1 cellular context compared by ENCODE assay signal in genomic region chr15:29674661-29675533, GRCh38.
A peak's percentile ranks its signal among the peaks of the same experiment; 100 is the strongest.
TF ChIP-seq lines count a peak whose summit lies in the region.

No MANE protein-coding gene starts in this region.

TF ChIP-seq in HepG2, 621 proteins besides CTCF, POLR2A, EP300 and RAD21 (continued from another document and continues in another):
- no peak for TF ChIP-seq STAT6 (CRISPR knock-in tag; IDR thresholded peaks at IDR 0.05; ENCODE audit: borderline replicate concordance)
- no peak for TF ChIP-seq REL (CRISPR knock-in tag; conservative IDR thresholded peaks at IDR 0.05)
- TF ChIP-seq BCL6 (CRISPR knock-in tag; IDR thresholded peaks at IDR 0.05), result no peak
- no peak for TF ChIP-seq LCORL (IDR thresholded peaks at IDR 0.05)
- peak; percentile 65; the same call in 1 of the 2 replicates for TF ChIP-seq LCORL (CRISPR knock-in tag; IDR thresholded peaks at IDR 0.05)
- TF ChIP-seq GATAD2A (CRISPR knock-in tag; IDR thresholded peaks at IDR 0.05), result no peak
- 0 out of 2 replicates have a peak, but pooled peaks have one; percentile 36 for TF ChIP-seq ZNF670 (CRISPR knock-in tag; IDR thresholded peaks at IDR 0.05; ENCODE audit: borderline replicate concordance)
- no peak for TF ChIP-seq ADNP (CRISPR knock-in tag; IDR thresholded peaks at IDR 0.05)
- TF ChIP-seq ZNF513 (CRISPR knock-in tag; conservative IDR thresholded peaks at IDR 0.05), result no peak
- TF ChIP-seq TAF1 (CRISPR knock-in tag; IDR thresholded peaks at IDR 0.05), result 0 out of 2 replicates have a peak, but pooled peaks have one; percentile 24
- TF ChIP-seq RBM39 (IDR thresholded peaks at IDR 0.05; ENCODE audit: low read depth, low read length, poor library complexity, severe bottlenecking), result no peak
- TF ChIP-seq RBFOX2 (IDR thresholded peaks at IDR 0.05; ENCODE audit: low read depth, low read length), result no peak
- no peak for TF ChIP-seq ZNF124 (CRISPR knock-in tag; IDR thresholded peaks at IDR 0.05)
- 0 out of 2 replicates have a peak, but pooled peaks have one; percentile 20 for TF ChIP-seq DMAP1 (CRISPR knock-in tag; IDR thresholded peaks at IDR 0.05)
- TF ChIP-seq ZNF33A (CRISPR knock-in tag; IDR thresholded peaks at IDR 0.05; ENCODE audit: borderline replicate concordance), result no peak
- no peak for TF ChIP-seq TCF12 (IDR thresholded peaks at IDR 0.05)
- TF ChIP-seq TCF12 (CRISPR knock-in tag; IDR thresholded peaks at IDR 0.05), result 0 out of 2 replicates have a peak, but pooled peaks have one; percentile 29
- no peak for TF ChIP-seq GATAD1 (CRISPR knock-in tag; IDR thresholded peaks at IDR 0.05)
- TF ChIP-seq CCAR2 (optimal IDR thresholded peaks at IDR 0.05; ENCODE audit: low read depth, low read length), result no peak
- no peak for TF ChIP-seq CCDC6 (CRISPR knock-in tag; IDR thresholded peaks at IDR 0.05)
- no peak for TF ChIP-seq ZFAT (CRISPR knock-in tag; conservative IDR thresholded peaks at IDR 0.05)
- no peak for TF ChIP-seq ZNF574 (CRISPR knock-in tag; IDR thresholded peaks at IDR 0.05)
- no peak for TF ChIP-seq TEAD2 (CRISPR knock-in tag; IDR thresholded peaks at IDR 0.05)
- no peak for TF ChIP-seq SIX4 (CRISPR knock-in tag; IDR thresholded peaks at IDR 0.05)
- no peak for TF ChIP-seq ZNF766 (CRISPR knock-in tag; IDR thresholded peaks at IDR 0.05; ENCODE audit: borderline replicate concordance)
- TF ChIP-seq ZNF850 (CRISPR knock-in tag; conservative IDR thresholded peaks at IDR 0.05), result 0 out of 2 replicates have a peak, but pooled peaks have one; percentile 47
- no peak for TF ChIP-seq ZSCAN5A (CRISPR knock-in tag; IDR thresholded peaks at IDR 0.05; ENCODE audit: borderline replicate concordance)
- TF ChIP-seq ZBED4 (CRISPR knock-in tag; IDR thresholded peaks at IDR 0.05; ENCODE audit: borderline replicate concordance), result no peak
- no peak for TF ChIP-seq MIXL1 (CRISPR knock-in tag; IDR thresholded peaks at IDR 0.05)
- no peak for TF ChIP-seq FOXK1 (CRISPR knock-in tag; IDR thresholded peaks at IDR 0.05; ENCODE audit: borderline replicate concordance, low read depth)
- no peak for TF ChIP-seq ZNF660 (CRISPR knock-in tag; IDR thresholded peaks at IDR 0.05; ENCODE audit: borderline replicate concordance, low read depth)
- TF ChIP-seq CREBL2 (CRISPR knock-in tag; IDR thresholded peaks at IDR 0.05; ENCODE audit: borderline replicate concordance), result no peak
- no peak for TF ChIP-seq ZNF280D (CRISPR knock-in tag; IDR thresholded peaks at IDR 0.05)
- TF ChIP-seq TOPORS (CRISPR knock-in tag; IDR thresholded peaks at IDR 0.05), result no peak
- no peak for TF ChIP-seq ZNF367 (CRISPR knock-in tag; IDR thresholded peaks at IDR 0.05; ENCODE audit: borderline replicate concordance)
- TF ChIP-seq SAFB2 (CRISPR knock-in tag; IDR thresholded peaks at IDR 0.05; ENCODE audit: borderline replicate concordance, low read depth), result no peak
- no peak for TF ChIP-seq RERE (CRISPR knock-in tag; IDR thresholded peaks at IDR 0.05; ENCODE audit: low read depth)
- TF ChIP-seq ZSCAN25 (CRISPR knock-in tag; IDR thresholded peaks at IDR 0.05), result 0 out of 2 replicates have a peak, but pooled peaks have one; percentile 22
- TF ChIP-seq ZNF703 (CRISPR knock-in tag; IDR thresholded peaks at IDR 0.05; ENCODE audit: borderline replicate concordance), result no peak
- TF ChIP-seq ZNF30 (CRISPR knock-in tag; IDR thresholded peaks at IDR 0.05), result no peak
- TF ChIP-seq TBX3 (IDR thresholded peaks at IDR 0.05; ENCODE audit: borderline replicate concordance), result no peak
